In genomic region chr12:41108032-41108431, GRCh38 we compare ENCODE assay signal across 12 cellular contexts.
"Had no signal": no experiment of that assay in that cellular context is flagged by ENCODE, and none has a peak within 500 bp of the region (broad histone marks: within the 10 kb centered on the region; RNA-seq: fewer than 3 reads in every experiment).

No MANE protein-coding gene starts in this region.

- H3K36me3 ChIP-seq: esophagus muscularis mucosa, right lobe of liver had no signal

- H3K9me3 Mint-ChIP-seq: activated CD4-positive, alpha-beta memory T cell treated with anti-CD3 and anti-CD28 coated beads for 36 hours; activated T-cell treated with anti-CD3 and anti-CD28 coated beads, Interleukin-2, amount 50 U/mL, for 4 hours had no signal

- H3K4me3 ChIP-seq: esophagus muscularis mucosa, right lobe of liver had no signal

- H3K27ac ChIP-seq: right lobe of liver had no signal

- DNase-seq: activated CD4-positive, alpha-beta memory T cell treated with anti-CD3 and anti-CD28 coated beads for 36 hours; activated CD4-positive, alpha-beta T cell treated with anti-CD3 and anti-CD28 coated beads for 1 hour; activated gamma-delta T cell; activated T-cell treated with anti-CD3 and anti-CD28 coated beads, Interleukin-2, amount 50 U/mL, for 4 hours; naive B cell; right lobe of liver; stimulated activated CD4-positive, alpha-beta T cell treated with anti-CD3 and anti-CD28 coated beads, Interleukin-2, amount 100 ng/mL, for 24 hours; stimulated activated naive CD4-positive, alpha-beta T cell had no signal

- H3K27ac Mint-ChIP-seq: activated CD4-positive, alpha-beta memory T cell treated with anti-CD3 and anti-CD28 coated beads for 36 hours; activated naive CD8-positive, alpha-beta T cell; mesothelial cell of epicardium; naive B cell; progenitor cell of endocrine pancreas had no signal

- H3K27me3 ChIP-seq: esophagus muscularis mucosa, right lobe of liver had no signal

- H3K4me3 Mint-ChIP-seq: activated CD4-positive, alpha-beta memory T cell treated with anti-CD3 and anti-CD28 coated beads for 36 hours; activated naive CD8-positive, alpha-beta T cell; activated T-cell treated with anti-CD3 and anti-CD28 coated beads, Interleukin-2, amount 50 U/mL, for 4 hours; mesothelial cell of epicardium; naive B cell had no signal

- H3K27me3 Mint-ChIP-seq: activated CD4-positive, alpha-beta memory T cell treated with anti-CD3 and anti-CD28 coated beads for 36 hours; activated naive CD8-positive, alpha-beta T cell; naive B cell; progenitor cell of endocrine pancreas had no signal

- H3K4me1 ChIP-seq: right lobe of liver had no signal

- H3K9me3 ChIP-seq: esophagus muscularis mucosa, right lobe of liver had no signal

- H3K4me1 Mint-ChIP-seq: naive B cell had no signal

- H3K36me3 Mint-ChIP-seq: activated CD4-positive, alpha-beta memory T cell treated with anti-CD3 and anti-CD28 coated beads for 36 hours; activated naive CD8-positive, alpha-beta T cell; mesothelial cell of epicardium; naive B cell had no signal

- ATAC-seq: activated T-cell treated with anti-CD3 and anti-CD28 coated beads, Interleukin-2, amount 50 U/mL, for 4 hours; right lobe of liver had no signal
